ENCODE assay signal across 12 cellular contexts in genomic region chr11:9210224-9210921, GRCh38. TPM values are rescaled to one million over a fixed set of nuclear protein-coding genes. Genes with fewer than 3 reads are reported as not detected.
DNase-seq lines count a peak whose midpoint lies in the region; ATAC-seq, FAIRE-seq and TF ChIP-seq lines count a peak whose summit lies in the region.
"Had no signal": no experiment of that assay in that cellular context is flagged by ENCODE, and none has a peak within 500 bp of the region (broad histone marks: within the 10 kb centered on the region; RNA-seq: fewer than 3 reads in every experiment).

No MANE protein-coding gene starts in this region.

- H3K9me3 ChIP-seq in HUES6 (ENCODE audit: control insufficient read depth, insufficient read depth, low read depth, low read length) = no peaks in the 10 kb centered on the region
- no peaks in the 10 kb centered on the region for H3K9me3 ChIP-seq in K562 (replicated peaks; ENCODE audit: control insufficient read depth, insufficient read depth, low read depth, low read length)
- no peaks in the 10 kb centered on the region for H3K9me3 ChIP-seq in neutrophil
- H3K9me3 ChIP-seq: body of pancreas had no signal

- WGBS in K562 (ENCODE audit: insufficient coverage, low coverage, missing lambda C conversion rate) = 34% methylated on average over 5 of the region's 5 CpGs

- CTCF ChIA-PET in K562 (lab: Yijun Ruan, JAX; ENCODE audit: low intra/inter-chr PET ratio) = no interaction called here

- POLR2A ChIA-PET in K562 (lab: Yijun Ruan, JAX) = interaction anchor here (1.2 to 1.4 kb wide), 3 partner anchors 12 to 22 kb away, joined by 3 to 6 read pairs (median 4); no protein-coding TSS in a partner anchor

- FAIRE-seq in K562 (lab: Jason Lieb, UNC) = no peak

- BruUV-seq in K562 (replicated peaks; lab: Mats Ljungman, UMichigan) = no TSS peak

- H4K20me1 ChIP-seq in K562 (replicated peaks; ENCODE audit: control insufficient read depth, insufficient read depth, low read length) = no peaks in the 10 kb centered on the region; the same call in none of the 2 replicates

- TF ChIP-seq POLR2A in K562 (conservative IDR thresholded peaks at IDR 0.05) = no peak

- ATAC-seq in K562 = no peak
- no peak for ATAC-seq in GM18858 (IDR thresholded peaks at IDR 0.05; ENCODE audit: unreplicated experiment)
- ATAC-seq in HG03175 (IDR thresholded peaks at IDR 0.05; ENCODE audit: unreplicated experiment) = no peak
- ATAC-seq: activated CD8-positive, alpha-beta memory T cell treated with anti-CD3 and anti-CD28 coated beads, Interleukin-2, amount 10 ng/mL, durations not matched to agents 7 days and 5 days; body of pancreas; Panc1; right cardiac atrium had no signal

- no peak overlapping the region for H2AFZ ChIP-seq in K562 (ENCODE audit: low read depth, low read length)

- H3K79me2 ChIP-seq in K562 (ENCODE audit: control insufficient read depth, insufficient read depth, low read length) = peaks cover 72% of the 10 kb centered on the region

- no peak overlapping the region for H3K4me2 ChIP-seq in K562 (ENCODE audit: insufficient read depth, low read length)

- no peaks in the 10 kb centered on the region for H3K9me1 ChIP-seq in K562 (ENCODE audit: control insufficient read depth, insufficient read depth, low read length)

- H3K27me3 ChIP-seq in HUES6 (ENCODE audit: control insufficient read depth, insufficient read depth, low read length) (no peaks in the 10 kb centered on the region), K562 (ENCODE audit: control insufficient read depth in 2 of 2, insufficient read depth in 2 of 2, low read length in 2 of 2) (no peaks in the 10 kb centered on the region), neutrophil (no peaks in the 10 kb centered on the region)
- H3K27me3 ChIP-seq: body of pancreas had no signal

- H3K36me3 ChIP-seq in HUES6 (ENCODE audit: control insufficient read depth, insufficient read depth, low read length) (peaks cover 10% of the 10 kb centered on the region), K562 (ENCODE audit: control insufficient read depth, insufficient read depth, low read length) (peaks cover 7% of the 10 kb centered on the region; the same call in 1 of the 3 replicates), neutrophil (peaks cover 13% of the 10 kb centered on the region)

- H3K27ac ChIP-seq in HUES6 (ENCODE audit: low read depth, low read length) (peak overlapping the region; percentile 66; the same call in 1 of the 2 replicates), K562 (ENCODE audit: extremely low read depth, low read depth, low read length) (no peak overlapping the region), neutrophil (peak overlapping the region; percentile 41)
- H3K27ac ChIP-seq: body of pancreas had no signal

- TF ChIP-seq CTCF in K562 (IDR thresholded peaks at IDR 0.05 in 2 of 3, conservative IDR thresholded peaks at IDR 0.05 in 1 of 3; ENCODE audit: insufficient read depth in 2 of 3, low read depth in 1 of 3, low read length in 3 of 3) (no peak), neutrophil (IDR thresholded peaks at IDR 0.05) (no peak)

- intact Hi-C loops in K562 (cut with micrococcal nuclease) = no loop called here

- TF ChIP-seq RAD21 in K562 (CRISPR knock-in tag; conservative IDR thresholded peaks at IDR 0.05 in 1 of 2, IDR thresholded peaks at IDR 0.05 in 1 of 2) = no peak

- TF ChIP-seq EP300 in K562 (IDR thresholded peaks at IDR 0.05; ENCODE audit: low read length) = no peak

- DNase-seq in EL = peak; percentile 24
- DNase-seq in K562 (ENCODE audit: extremely low read depth in 1 of 4, low spot score in 3 of 4) = no peak
- DNase-seq in NCI-H2171 treated with DMSO at 0.1 percent for 48 hours (lab: John Stamatoyannopoulos, UW) = no peak
- DNase-seq: activated CD8-positive, alpha-beta memory T cell treated with anti-CD3 and anti-CD28 coated beads, Interleukin-2, amount 10 ng/mL, durations not matched to agents 7 days and 5 days; body of pancreas; NCI-H2227 treated with DMSO at 0.1 percent for 48 hours; right cardiac atrium had no signal

- H3K9ac ChIP-seq in HUES6 (ENCODE audit: low read length) = no peak overlapping the region
- H3K9ac ChIP-seq in K562 (ENCODE audit: insufficient read depth in 1 of 2, low read depth in 2 of 2, low read length in 2 of 2) = no peak overlapping the region

- in situ Hi-C loops in K562 (cut with MboI) = no loop called here

- H3K4me1 ChIP-seq in HUES6 (ENCODE audit: control insufficient read depth, insufficient read depth, low read length) (peaks cover 13% of the 10 kb centered on the region), K562 (replicated peaks in 1 of 2; ENCODE audit: control insufficient read depth in 2 of 2, insufficient read depth in 2 of 2, low read length in 2 of 2) (peaks cover 7 to 34% of the 10 kb centered on the region in 2 experiments; a peak in 4 of 5 replicates), neutrophil (ENCODE audit: control insufficient read depth in 1 of 2, insufficient read depth in 1 of 2, low read depth in 1 of 2, low read length in 1 of 2) (peaks cover 5 to 6% of the 10 kb centered on the region in 2 experiments)
- H3K4me1 ChIP-seq: body of pancreas had no signal

- H3K4me3 ChIP-seq in HUES6 (ENCODE audit: low read depth, low read length) = no peak overlapping the region
- H3K4me3 ChIP-seq in K562 = no peak overlapping the region
- H3K4me3 ChIP-seq in neutrophil (ENCODE audit: low read depth in 1 of 2, low read length in 1 of 2) = no peak overlapping the region
- H3K4me3 ChIP-seq: body of pancreas had no signal

RNA-seq across cellular contexts. Expression of gene DENND5A, which starts 54.8 kb away (rescaled TPM):
- total RNA-seq in K562 (2011; cell fraction: chromatin; rRNA removed; ENCODE audit: low replicate concordance) = 370 and 438 TPM in 2 replicates
- 176 and 183 TPM in 2 replicates for total RNA-seq in K562 (2011; cell fraction: nucleolus; rRNA removed)
- total RNA-seq in K562 (2011; cell fraction: nucleoplasm; rRNA removed) = 234 and 247 TPM in 2 replicates
- total RNA-seq in K562 (2014; rRNA removed) (34.4 and 40.7 TPM in 2 replicates), K562 (2014; rRNA removed; fragmentation: Illumina TruSeq; extraction: Trizol) (58.3 and 60.4 TPM in 2 replicates), K562 (2015; rRNA removed; fragmentation: Illumina TruSeq; extraction: Trizol) (58.5 and 60.4 TPM in 2 replicates), K562 (2021) (45.2 and 46.3 TPM in 2 replicates)
- polyA plus RNA-seq in K562 (2011; rRNA removed) (130 and 160 TPM in 2 replicates), K562 (2014; fragmentation: Illumina TruSeq; extraction: Trizol) (78.4 and 86.4 TPM in 2 replicates), K562 (2014; fragmentation: Nextera tagmentation; extraction: Ambion mirVana) (10 to 100 TPM; 11.7 to 12.3 TPM), K562 (2014; rRNA removed) (35.3 and 43.2 TPM in 2 replicates)
- polyA plus RNA-seq in K562 (2011; cell fraction: cytosol; rRNA removed) = 161 and 174 TPM in 2 replicates
- polyA plus RNA-seq in K562 (2011; cell fraction: nucleus; rRNA removed) = 234 and 274 TPM in 2 replicates
- 37.7 and 80.9 TPM in 2 replicates for polyA plus RNA-seq in K562 (2012)
- 285 and 322 TPM in 2 replicates for polyA minus RNA-seq in K562 (2011; rRNA and poly(A)+ RNA removed)
- polyA minus RNA-seq in K562 (2011; cell fraction: cytosol; rRNA and poly(A)+ RNA removed) = 90.1 and 96.1 TPM in 2 replicates
- polyA minus RNA-seq in K562 (2011; cell fraction: nucleus; rRNA and poly(A)+ RNA removed) = 122 and 241 TPM in 2 replicates
